In genomic region chrX:12993823-12994222, GRCh38 we compare ENCODE assay signal across 21 cellular contexts. TPM values are rescaled to one million over a fixed set of nuclear protein-coding genes. Genes with fewer than 3 reads are reported as not detected.
DNase-seq lines count a peak whose midpoint lies in the region; ATAC-seq, FAIRE-seq and TF ChIP-seq lines count a peak whose summit lies in the region.
"Had no signal": no experiment of that assay in that cellular context is flagged by ENCODE, and none has a peak within 500 bp of the region (broad histone marks: within the 10 kb centered on the region; RNA-seq: fewer than 3 reads in every experiment).

No MANE protein-coding gene starts in this region.

- H3K27me3 Mint-ChIP-seq in naive thymus-derived CD4-positive, alpha-beta T cell: no peaks in the 10 kb centered on the region
- H3K27me3 Mint-ChIP-seq: CD4-positive, alpha-beta memory T cell had no signal

- H4K20me1 ChIP-seq in PC-9 (ENCODE audit: insufficient read depth): no peaks in the 10 kb centered on the region

- intact Hi-C loops in PC-9 (cut with micrococcal nuclease; ENCODE audit: unreplicated experiment): no loop called here
- intact Hi-C loops in naive thymus-derived CD4-positive, alpha-beta T cell (cut with micrococcal nuclease): loop anchor here in 1 of 2 donors (1.0 kb wide), 1 partner anchor 9 kb away; no protein-coding TSS in a partner anchor

- POLR2A ChIA-PET in PC-9 (lab: Charles Lee; ENCODE audit: unreplicated experiment): no interaction called here
- POLR2A ChIA-PET in naive thymus-derived CD4-positive, alpha-beta T cell (lab: Charles Lee): interaction anchor here (0.7 to 29.2 kb wide), 7 partner anchors 12 to 98 kb away, joined by 3 to 873 read pairs (median 4); partner anchors contain the start of gene TMSB4X

- H3K36me3 Mint-ChIP-seq in naive thymus-derived CD4-positive, alpha-beta T cell: peaks cover 0 to 10% (median 0%) of the 10 kb centered on the region in 5 donors
- H3K36me3 Mint-ChIP-seq: CD4-positive, alpha-beta memory T cell had no signal

- no peaks in the 10 kb centered on the region for H3K27me3 ChIP-seq in PC-9 (ENCODE audit: insufficient read depth, low read depth)
- H3K27me3 ChIP-seq in naive thymus-derived CD4-positive, alpha-beta T cell (ENCODE audit: control insufficient read depth in 2 of 2, insufficient read depth in 2 of 2, low read length in 2 of 2): no peaks in the 10 kb centered on the region
- no peaks in the 10 kb centered on the region for H3K27me3 ChIP-seq in effector memory CD4-positive, alpha-beta T cell (replicated peaks; ENCODE audit: control insufficient read depth, insufficient read depth, low read length, poor library complexity, severe bottlenecking)
- H3K27me3 ChIP-seq: SJSA1 had no signal

- TF ChIP-seq CTCF in PC-9 (conservative IDR thresholded peaks at IDR 0.05): no peak

- peaks cover 9% of the 10 kb centered on the region; the same call in 1 of the 2 replicates for H3F3A ChIP-seq in PC-9 (ENCODE audit: insufficient read depth, low read depth)

- no TSS peak for BruUV-seq in PC-9 (replicated peaks; lab: Mats Ljungman, UMichigan)

- no peak overlapping the region for H3K4me3 Mint-ChIP-seq in naive thymus-derived CD4-positive, alpha-beta T cell
- H3K4me3 Mint-ChIP-seq: CD4-positive, alpha-beta memory T cell had no signal

- H3K4me1 Mint-ChIP-seq in naive thymus-derived CD4-positive, alpha-beta T cell: peaks cover 10 to 85% (median 67%) of the 10 kb centered on the region in 7 donors

- no peak for ATAC-seq in naive thymus-derived CD4-positive, alpha-beta T cell
- ATAC-seq in HG02870 (IDR thresholded peaks at IDR 0.05; ENCODE audit: unreplicated experiment) (no peak), GM21360 (IDR thresholded peaks at IDR 0.05; ENCODE audit: unreplicated experiment) (no peak)

- H3K27ac Mint-ChIP-seq in naive thymus-derived CD4-positive, alpha-beta T cell: peak overlapping the region in 6 of 9 donors; percentile 48 to 79 (median 74)

- FAIRE-seq in endometrium (lab: Jason Lieb, UNC): peak; percentile 70
- FAIRE-seq: H54 had no signal

- CTCF ChIA-PET in PC-9 (lab: Charles Lee): no interaction called here
- CTCF ChIA-PET in naive thymus-derived CD4-positive, alpha-beta T cell (lab: Charles Lee): interaction anchor here (1.4 to 2.1 kb wide), 2 partner anchors 9 to 43 kb away, joined by 3 to 5 read pairs; no protein-coding TSS in a partner anchor

- no peaks in the 10 kb centered on the region for H3K9me3 ChIP-seq in PC-9 (ENCODE audit: insufficient read depth, low read depth)
- H3K9me3 ChIP-seq in naive thymus-derived CD4-positive, alpha-beta T cell (ENCODE audit: control insufficient read depth in 2 of 3, low read length in 3 of 3): no peaks in the 10 kb centered on the region
- no peaks in the 10 kb centered on the region for H3K9me3 ChIP-seq in effector memory CD4-positive, alpha-beta T cell (ENCODE audit: control insufficient read depth, low read length)
- H3K9me3 ChIP-seq: SJSA1 had no signal

- H2AFZ ChIP-seq in PC-9: no peak overlapping the region

- no peak overlapping the region for H3K4me3 ChIP-seq in PC-9
- H3K4me3 ChIP-seq in naive thymus-derived CD4-positive, alpha-beta T cell (ENCODE audit: low read length): no peak overlapping the region
- H3K4me3 ChIP-seq in effector memory CD4-positive, alpha-beta T cell (ENCODE audit: insufficient read depth, low read depth, low read length, poor library complexity, severe bottlenecking): no peak overlapping the region
- H3K4me3 ChIP-seq: SJSA1 had no signal

- H3K79me2 ChIP-seq in PC-9 (ENCODE audit: low read depth): no peaks in the 10 kb centered on the region

- H3K27ac ChIP-seq in PC-9: peak overlapping the region; percentile 29; the same call in 1 of the 2 replicates
- no peak overlapping the region for H3K27ac ChIP-seq in naive thymus-derived CD4-positive, alpha-beta T cell (ENCODE audit: low read depth, low read length)
- no peak overlapping the region for H3K27ac ChIP-seq in effector memory CD4-positive, alpha-beta T cell (ENCODE audit: insufficient read depth, low read length, poor library complexity, severe bottlenecking)
- H3K27ac ChIP-seq: HL-60, SJSA1 had no signal

- peaks cover 0 to 4% (median 0%) of the 10 kb centered on the region in 11 donors for H3K9me3 Mint-ChIP-seq in naive thymus-derived CD4-positive, alpha-beta T cell

- H3K4me1 ChIP-seq in PC-9 (replicated peaks; ENCODE audit: insufficient read depth): peaks cover 26% of the 10 kb centered on the region
- peaks cover 22 to 59% of the 10 kb centered on the region in 2 donors for H3K4me1 ChIP-seq in naive thymus-derived CD4-positive, alpha-beta T cell (ENCODE audit: control insufficient read depth in 2 of 2, insufficient read depth in 2 of 2, low read length in 2 of 2)
- peaks cover 14% of the 10 kb centered on the region for H3K4me1 ChIP-seq in effector memory CD4-positive, alpha-beta T cell (ENCODE audit: control insufficient read depth, insufficient read depth, low read length, poor library complexity, severe bottlenecking)

- no peaks in the 10 kb centered on the region for H3K36me3 ChIP-seq in PC-9 (ENCODE audit: low read depth)
- H3K36me3 ChIP-seq in naive thymus-derived CD4-positive, alpha-beta T cell (ENCODE audit: control insufficient read depth in 2 of 3, insufficient read depth in 3 of 3, low read length in 3 of 3): no peaks in the 10 kb centered on the region
- no peaks in the 10 kb centered on the region for H3K36me3 ChIP-seq in effector memory CD4-positive, alpha-beta T cell (ENCODE audit: control insufficient read depth, insufficient read depth, low read length)
- H3K36me3 ChIP-seq: SJSA1 had no signal

- H3K9me2 ChIP-seq in PC-9 (ENCODE audit: insufficient read depth): no peaks in the 10 kb centered on the region

- DNase-seq in DMS53 (lab: John Stamatoyannopoulos, UW): peak; percentile 38
- DNase-seq in DMS53 treated with DMSO at 0.1 percent for 48 hours (lab: John Stamatoyannopoulos, UW; ENCODE audit: unreplicated experiment): no peak
- DNase-seq in PC-9: no peak
- DNase-seq in naive thymus-derived CD4-positive, alpha-beta T cell: no peak
- no peak for DNase-seq in effector memory CD4-positive, alpha-beta T cell
- DNase-seq: 8988T; CD4-positive, alpha-beta memory T cell; DMS79; NCI-H1436; NCI-H1930; NCI-H345; NCI-H524 treated with DMSO at 0.1 percent for 48 hours had no signal

- peak overlapping the region; percentile 47 for H3K4me2 ChIP-seq in PC-9

RNA-seq across cellular contexts. Expression of gene TMSB4X, which starts 18.9 kb away (rescaled TPM):
- 2,589 and 3,588 TPM in 2 replicates for total RNA-seq in PC-9 (2021)
- over 10,000 TPM in 1 of 5 experiments, 1,000 to 10,000 TPM in 4; 3,911 to 13,454 (median 4,935) TPM for total RNA-seq in naive thymus-derived CD4-positive, alpha-beta T cell
- polyA plus RNA-seq in naive thymus-derived CD4-positive, alpha-beta T cell: over 10,000 TPM; 26,512 to 30,787 TPM

RNA-seq across cellular contexts. Expression of gene FAM9C, which starts 50.6 kb away (rescaled TPM):
- total RNA-seq in PC-9 (2021): not detected in 2 replicates
- under 1 TPM in 2 of 5 experiments, not detected in 3; 0.16 to 0.19 TPM for total RNA-seq in naive thymus-derived CD4-positive, alpha-beta T cell
- not detected for polyA plus RNA-seq in naive thymus-derived CD4-positive, alpha-beta T cell
- total RNA-seq: CD4-positive, alpha-beta memory T cell; HT1080; M059J; SJSA1 had no signal
- polyA plus RNA-seq: BJ had no signal
